In the genomic region with DNA sequence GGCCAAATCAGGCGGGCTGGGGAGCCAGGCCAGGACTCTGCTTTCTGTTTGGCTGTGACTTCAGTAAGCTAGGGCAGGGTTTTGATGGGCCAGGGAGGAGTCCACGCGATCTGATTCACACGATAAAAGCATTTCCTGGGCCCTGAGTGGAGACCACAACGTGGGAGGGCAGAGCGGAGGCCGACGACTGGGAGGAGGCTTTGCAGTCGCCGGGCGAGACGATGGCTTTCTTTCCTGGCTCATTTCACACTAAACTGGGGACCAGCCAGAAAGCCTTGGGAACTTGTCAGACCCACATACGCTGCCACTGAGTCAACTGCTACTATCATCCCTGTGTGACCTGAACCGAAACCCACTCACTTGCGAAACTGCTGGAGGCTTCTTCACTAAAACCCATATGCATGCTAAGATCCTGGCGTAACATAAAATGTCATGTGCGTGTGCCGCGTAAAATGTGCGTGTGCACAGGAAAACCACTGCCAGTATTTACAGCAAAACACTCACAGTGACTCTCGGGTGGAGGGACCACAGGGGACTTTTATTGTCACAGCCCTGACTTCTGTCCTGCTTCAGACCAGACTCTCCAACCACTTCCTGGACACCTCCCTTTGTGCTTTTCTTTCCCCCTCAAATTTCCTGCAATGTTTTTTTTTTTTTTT, we compare ENCODE assay signal across 8 cellular contexts. TPM values are rescaled to one million over a fixed set of nuclear protein-coding genes. Genes with fewer than 3 reads are reported as not detected.
DNase-seq lines count a peak whose midpoint lies in the region; ATAC-seq and TF ChIP-seq lines count a peak whose summit lies in the region.

No MANE protein-coding gene starts in this region.

- peak overlapping the region in 7 of 10 experiments; percentile 3 to 47 (median 18); a peak in 8 of 20 replicates for H3K4me3 ChIP-seq in BLaER1 treated with 17β-estradiol and CSF1 and Interleukin-3, amounts not matched to agents 10 nM and 100 nM
- H3K4me3 ChIP-seq in brain microvascular endothelial cell (ENCODE audit: low read depth, low read length) (peak overlapping the region; percentile 5), muscle layer of colon (ENCODE audit: low read depth in 1 of 2, low read length in 2 of 2) (peak overlapping the region in 1 of 2 donors; percentile 22), SK-N-SH (ENCODE audit: low read depth in 2 of 2, low read length in 1 of 2) (no peak overlapping the region)

- H3K4me3 Mint-ChIP-seq in activated B cell treated with CpG ODN at 0.5 μM for 24 hours, result peak overlapping the region; percentile 71
- H3K4me3 Mint-ChIP-seq in stimulated activated effector memory CD8-positive, alpha-beta T cell treated with anti-CD3 and anti-CD28 coated beads, Interleukin-12 subunit alpha, Interleukin-12 subunit beta, amount 100 ng/mL, for 72 hours, result peak overlapping the region; percentile 63

- no peak overlapping the region for H2AFZ ChIP-seq in SK-N-SH (ENCODE audit: low read depth)

- peaks cover 0 to 2% (median 0%) of the 10 kb centered on the region in 11 experiments; a peak in 1 of 22 replicates for H3K27me3 ChIP-seq in BLaER1 treated with 17β-estradiol and CSF1 and Interleukin-3, amounts not matched to agents 10 nM and 100 nM
- no peaks in the 10 kb centered on the region for H3K27me3 ChIP-seq in brain microvascular endothelial cell (replicated peaks)
- H3K27me3 ChIP-seq in muscle layer of colon (ENCODE audit: control insufficient read depth in 1 of 2, insufficient read depth in 2 of 2, low read length in 2 of 2), result no peaks in the 10 kb centered on the region
- peaks cover 27% of the 10 kb centered on the region; the same call in 1 of the 2 replicates for H3K27me3 ChIP-seq in SK-N-SH (ENCODE audit: insufficient read depth)

- H3K9me3 Mint-ChIP-seq in activated B cell treated with CpG ODN at 0.5 μM for 24 hours, result no peaks in the 10 kb centered on the region
- no peaks in the 10 kb centered on the region for H3K9me3 Mint-ChIP-seq in stimulated activated effector memory CD8-positive, alpha-beta T cell treated with anti-CD3 and anti-CD28 coated beads, Interleukin-12 subunit alpha, Interleukin-12 subunit beta, amount 100 ng/mL, for 72 hours

- CTCF ChIA-PET in activated B cell treated with CpG ODN at 0.5 μM for 24 hours (lab: Charles Lee), result interaction anchor here (1.3 kb wide), 1 partner anchor 49 kb away, joined by 4 read pairs; no protein-coding TSS in a partner anchor
- CTCF ChIA-PET in SK-N-SH (lab: Yijun Ruan, JAX), result interaction anchor here (2.2 to 52.1 kb wide), 6 partner anchors 5 to 118 kb away, joined by 8 to 1687 read pairs (median 201); partner anchors contain the start of genes AANAT, CYGB, PRCD and RHBDF2

- in situ Hi-C loops in brain microvascular endothelial cell (cut with HindIII; ENCODE audit: low pct_ligation_motif_present, low sequenced_read_pairs), result no loop called here

- no peaks in the 10 kb centered on the region for H3K79me2 ChIP-seq in SK-N-SH (ENCODE audit: insufficient read depth)

- H3K27ac ChIP-seq in BLaER1 treated with 17β-estradiol and CSF1 and Interleukin-3, amounts not matched to agents 10 nM and 100 nM, result peak overlapping the region; percentile 81 to 91 (median 88)
- H3K27ac ChIP-seq in brain microvascular endothelial cell (peak overlapping the region; percentile 81), muscle layer of colon (ENCODE audit: low read depth, low read length) (peak overlapping the region; percentile 44), SK-N-SH (ENCODE audit: low read depth in 2 of 2, low read length in 1 of 2) (no peak overlapping the region)

- no peaks in the 10 kb centered on the region for H3K9me3 ChIP-seq in BLaER1 treated with 17β-estradiol and CSF1 and Interleukin-3, amounts not matched to agents 10 nM and 100 nM (replicated peaks in 1 of 11)
- H3K9me3 ChIP-seq in muscle layer of colon (ENCODE audit: low read length) (no peaks in the 10 kb centered on the region), SK-N-SH (no peaks in the 10 kb centered on the region)

- TF ChIP-seq CTCF in activated B cell treated with CpG ODN at 0.5 μM for 24 hours (IDR thresholded peaks at IDR 0.05), result no peak
- no peak for TF ChIP-seq CTCF in brain microvascular endothelial cell (IDR thresholded peaks at IDR 0.05; ENCODE audit: low read depth, low read length, missing control alignments)
- TF ChIP-seq CTCF in SK-N-SH (IDR thresholded peaks at IDR 0.05), result no peak

- no peaks in the 10 kb centered on the region for H3F3A ChIP-seq in SK-N-SH (replicated peaks; ENCODE audit: insufficient read depth)

- H3K4me1 ChIP-seq in BLaER1 treated with 17β-estradiol and CSF1 and Interleukin-3, amounts not matched to agents 10 nM and 100 nM, result peaks cover 60 to 96% (median 86%) of the 10 kb centered on the region in 10 experiments
- H3K4me1 ChIP-seq in muscle layer of colon (ENCODE audit: insufficient read depth, low read length), result no peaks in the 10 kb centered on the region
- H3K4me1 ChIP-seq in SK-N-SH (ENCODE audit: control insufficient read depth in 1 of 2, insufficient read depth in 2 of 2, low read depth in 1 of 2, low read length in 1 of 2), result peaks cover 0 to 6% of the 10 kb centered on the region in 2 experiments; a peak in 1 of 4 replicates

- 89% methylated on average over 21 of the region's 21 CpGs for WGBS in SK-N-SH (ENCODE audit: low lambda C conversion rate)

- peaks cover under 1% of the 10 kb centered on the region for H3K27me3 Mint-ChIP-seq in activated B cell treated with CpG ODN at 0.5 μM for 24 hours

- H3K4me1 Mint-ChIP-seq in activated B cell treated with CpG ODN at 0.5 μM for 24 hours, result peaks cover 23% of the 10 kb centered on the region
- peaks cover 81% of the 10 kb centered on the region for H3K4me1 Mint-ChIP-seq in stimulated activated effector memory CD8-positive, alpha-beta T cell treated with anti-CD3 and anti-CD28 coated beads, Interleukin-12 subunit alpha, Interleukin-12 subunit beta, amount 100 ng/mL, for 72 hours

- no peaks in the 10 kb centered on the region for H3K9me2 ChIP-seq in SK-N-SH

- ATAC-seq in HG02852 (IDR thresholded peaks at IDR 0.05; ENCODE audit: unreplicated experiment) (peak; percentile 67), activated B cell treated with CpG ODN at 0.5 μM for 24 hours (ENCODE audit: low read depth) (peak; percentile 84)
- peak; percentile 93 for ATAC-seq in stimulated activated effector memory CD8-positive, alpha-beta T cell treated with anti-CD3 and anti-CD28 coated beads, Interleukin-12 subunit alpha, Interleukin-12 subunit beta, amount 100 ng/mL, for 72 hours

- peak overlapping the region; percentile 93 for H3K27ac Mint-ChIP-seq in activated B cell treated with CpG ODN at 0.5 μM for 24 hours
- H3K27ac Mint-ChIP-seq in stimulated activated effector memory CD8-positive, alpha-beta T cell treated with anti-CD3 and anti-CD28 coated beads, Interleukin-12 subunit alpha, Interleukin-12 subunit beta, amount 100 ng/mL, for 72 hours, result peak overlapping the region; percentile 97

- no peaks in the 10 kb centered on the region for H4K20me1 ChIP-seq in BLaER1 treated with 17β-estradiol and CSF1 and Interleukin-3, amounts not matched to agents 10 nM and 100 nM
- no peaks in the 10 kb centered on the region for H4K20me1 ChIP-seq in SK-N-SH (ENCODE audit: insufficient read depth)

- H3K4me2 ChIP-seq in BLaER1 treated with 17β-estradiol and CSF1 and Interleukin-3, amounts not matched to agents 10 nM and 100 nM, result peak overlapping the region; percentile 65 to 88 (median 80)
- no peak overlapping the region for H3K4me2 ChIP-seq in SK-N-SH

- H3K36me3 Mint-ChIP-seq in activated B cell treated with CpG ODN at 0.5 μM for 24 hours (ENCODE audit: low read depth), result no peaks in the 10 kb centered on the region
- H3K36me3 Mint-ChIP-seq in stimulated activated effector memory CD8-positive, alpha-beta T cell treated with anti-CD3 and anti-CD28 coated beads, Interleukin-12 subunit alpha, Interleukin-12 subunit beta, amount 100 ng/mL, for 72 hours, result peaks cover 15% of the 10 kb centered on the region

- DNase-seq in activated B cell treated with CpG ODN at 0.5 μM for 24 hours, result peak; percentile 54
- DNase-seq in brain microvascular endothelial cell, result peak; percentile 89
- DNase-seq in stimulated activated effector memory CD8-positive, alpha-beta T cell treated with anti-CD3 and anti-CD28 coated beads, Interleukin-12 subunit alpha, Interleukin-12 subunit beta, amount 100 ng/mL, for 72 hours (ENCODE audit: low spot score in 2 of 2), result peak; percentile 62 to 91
- DNase-seq in SK-N-SH, result no peak
- DNase-seq in retina, result no peak

- no peaks in the 10 kb centered on the region for H3K36me3 ChIP-seq in BLaER1 treated with 17β-estradiol and CSF1 and Interleukin-3, amounts not matched to agents 10 nM and 100 nM
- H3K36me3 ChIP-seq in brain microvascular endothelial cell (replicated peaks) (no peaks in the 10 kb centered on the region), muscle layer of colon (ENCODE audit: insufficient read depth, low read length) (no peaks in the 10 kb centered on the region), SK-N-SH (replicated peaks in 1 of 2; ENCODE audit: control insufficient read depth in 1 of 2, insufficient read depth in 2 of 2, low read length in 1 of 2) (no peaks in the 10 kb centered on the region)

- POLR2A ChIA-PET in activated B cell treated with CpG ODN at 0.5 μM for 24 hours (lab: Charles Lee), result interaction anchor here (0.7 to 1.6 kb wide), 15 partner anchors 8 to 1397 kb away, joined by 3 to 14 read pairs (median 5); no protein-coding TSS in a partner anchor
- POLR2A ChIA-PET in SK-N-SH (lab: Yijun Ruan, JAX), result no interaction called here

- H3K9ac ChIP-seq in BLaER1 treated with 17β-estradiol and CSF1 and Interleukin-3, amounts not matched to agents 10 nM and 100 nM, result peak overlapping the region; percentile 68 to 84 (median 79)
- no peak overlapping the region for H3K9ac ChIP-seq in muscle layer of colon (ENCODE audit: low read length)
- no peak overlapping the region for H3K9ac ChIP-seq in SK-N-SH

- no peak for TF ChIP-seq RAD21 in SK-N-SH (IDR thresholded peaks at IDR 0.05; ENCODE audit: low read length)

- TF ChIP-seq EP300 in SK-N-SH (IDR thresholded peaks at IDR 0.05; ENCODE audit: borderline replicate concordance in 1 of 2, low read depth in 1 of 2, low read length in 1 of 2), result no peak

- intact Hi-C loops in activated B cell treated with CpG ODN at 0.5 μM for 24 hours (cut with micrococcal nuclease), result loop anchor here (1.0 to 10.0 kb wide), 2 partner anchors 13 to 411 kb away; partner anchors contain the start of gene EXOC7

RNA-seq across cellular contexts. Expression of gene RHBDF2, which starts 14.2 kb away (rescaled TPM):
- total RNA-seq in activated B cell treated with CpG ODN at 0.5 μM for 24 hours, result 150 and 189 TPM in 2 replicates
- 14.0 and 16.1 TPM in 2 replicates for polyA plus RNA-seq in SK-N-SH (2012; rRNA removed)
- polyA plus RNA-seq in SK-N-SH (2012; cell fraction: cytosol; rRNA removed), result 7.0 and 9.1 TPM in 2 replicates
- polyA plus RNA-seq in SK-N-SH (2012; cell fraction: nucleus; rRNA removed), result 51.9 and 65.9 TPM in 2 replicates

RNA-seq across cellular contexts. Expression of gene CYGB, which starts 22.1 kb away (rescaled TPM):
- total RNA-seq in activated B cell treated with CpG ODN at 0.5 μM for 24 hours, result 0.44 and 0.49 TPM in 2 replicates
- 1.7 and 3.7 TPM in 2 replicates for polyA plus RNA-seq in SK-N-SH (2012; rRNA removed)
- polyA plus RNA-seq in SK-N-SH (2012; cell fraction: cytosol; rRNA removed), result 1.3 and 3.2 TPM in 2 replicates
- polyA plus RNA-seq in SK-N-SH (2012; cell fraction: nucleus; rRNA removed), result 1.1 and 1.7 TPM in 2 replicates

RNA-seq across cellular contexts. Expression of gene PRCD, which starts 24.4 kb away (rescaled TPM):
- total RNA-seq in activated B cell treated with CpG ODN at 0.5 μM for 24 hours, result 5.3 and 5.5 TPM in 2 replicates
- 2.2 and 5.0 TPM in 2 replicates for polyA plus RNA-seq in SK-N-SH (2012; rRNA removed)
- polyA plus RNA-seq in SK-N-SH (2012; cell fraction: cytosol; rRNA removed), result 5.8 and 8.0 TPM in 2 replicates
- polyA plus RNA-seq in SK-N-SH (2012; cell fraction: nucleus; rRNA removed), result 5.6 and 13.2 TPM in 2 replicates

RNA-seq across cellular contexts. Expression of gene AANAT, which starts 48.0 kb away (rescaled TPM):
- 0.55 TPM in 1 of 2 replicates, not detected in the other for total RNA-seq in activated B cell treated with CpG ODN at 0.5 μM for 24 hours
- 0.26 TPM in 1 of 2 replicates, not detected in the other for polyA plus RNA-seq in SK-N-SH (2012; rRNA removed)
- 0.04 and 0.07 TPM in 2 replicates for polyA plus RNA-seq in SK-N-SH (2012; cell fraction: cytosol; rRNA removed)
- 0.56 and 1.2 TPM in 2 replicates for polyA plus RNA-seq in SK-N-SH (2012; cell fraction: nucleus; rRNA removed)

Comparison
In these comparisons a context has a peak if more than half of its experiments do, and no peak if none do; other contexts are left out.
1. H3K27ac ChIP-seq: peak in BLaER1 treated with 17β-estradiol and CSF1 and Interleukin-3, amounts not matched to agents 10 nM and 100 nM (11 of 11), brain microvascular endothelial cell (single experiment) and muscle layer of colon (single experiment); none in SK-N-SH (0 of 2).
2. H3K4me3 ChIP-seq: peak in BLaER1 treated with 17β-estradiol and CSF1 and Interleukin-3, amounts not matched to agents 10 nM and 100 nM (7 of 10) and brain microvascular endothelial cell (single experiment); none in SK-N-SH (0 of 2).
3. H3K9ac ChIP-seq: peak in BLaER1 treated with 17β-estradiol and CSF1 and Interleukin-3, amounts not matched to agents 10 nM and 100 nM (11 of 11); none in muscle layer of colon (single experiment) and SK-N-SH (single experiment).
4. DNase-seq: peak in activated B cell treated with CpG ODN at 0.5 μM for 24 hours (single experiment), brain microvascular endothelial cell (single experiment) and stimulated activated effector memory CD8-positive, alpha-beta T cell treated with anti-CD3 and anti-CD28 coated beads, Interleukin-12 subunit alpha, Interleukin-12 subunit beta, amount 100 ng/mL, for 72 hours (2 of 2); none in SK-N-SH (single experiment) and retina (single experiment).
5. Peak in every context shown above with its lines, with median percentiles within 50 percentile points of each other: ATAC-seq.